8 cellular contexts compared by ENCODE assay signal in the genomic region with DNA sequence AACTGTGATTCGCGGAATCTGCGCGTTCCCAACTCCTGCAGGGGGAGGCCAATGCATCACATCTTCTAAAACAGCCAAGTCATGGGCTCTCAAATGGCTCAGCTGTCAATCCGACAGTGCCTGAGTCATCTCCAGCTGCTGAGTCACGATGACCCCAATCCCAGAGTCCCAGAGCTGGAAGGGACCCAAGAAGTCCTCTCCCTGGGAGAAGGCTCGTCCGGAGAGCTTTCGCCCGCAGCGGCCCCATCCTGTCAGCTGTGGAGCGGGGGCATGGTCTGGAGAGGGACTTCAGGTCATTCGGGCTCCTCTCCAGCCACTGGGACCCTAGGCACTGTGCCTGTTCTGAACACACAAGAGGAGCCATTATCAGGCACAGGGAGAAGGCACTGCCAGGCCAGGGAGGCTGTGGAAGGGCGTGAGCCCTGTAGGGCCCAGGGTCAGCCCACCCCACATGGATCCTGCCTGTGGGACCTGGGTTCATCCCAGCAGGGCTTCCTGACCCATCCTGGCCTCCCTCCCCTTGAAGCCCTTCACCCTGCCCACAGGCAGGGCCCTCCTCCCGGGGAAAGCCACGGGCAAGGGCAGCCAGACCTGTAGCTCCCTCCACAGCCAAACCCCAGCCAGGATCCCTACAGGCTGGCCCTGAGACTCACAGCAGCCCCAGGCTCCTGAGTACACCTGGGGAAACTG. TPM values are rescaled to one million over a fixed set of nuclear protein-coding genes. Genes with fewer than 3 reads are reported as not detected.
DNase-seq lines count a peak whose midpoint lies in the region; ATAC-seq, FAIRE-seq and TF ChIP-seq lines count a peak whose summit lies in the region.

No MANE protein-coding gene starts in this region.

- no peaks in the 10 kb centered on the region for H3K36me3 ChIP-seq in skeletal muscle satellite cell (ENCODE audit: insufficient read depth, low read length)

- intact Hi-C loops in left cardiac atrium (cut with DNase I) = loop anchor here in 1 of 2 donors (10.0 kb wide), 1 partner anchor 47 kb away; a partner anchor contains a TSS

- DNase-seq in H54 (ENCODE audit: insufficient read length, low spot score) = peak; percentile 87
- peak in 30 of 56 donors; percentile 7 to 84 (median 41) for DNase-seq in amygdala (lab: John Stamatoyannopoulos, UW)
- peak; percentile 77 for DNase-seq in left cardiac atrium
- DNase-seq in NCI-H2171 treated with DMSO at 0.1 percent for 48 hours (lab: John Stamatoyannopoulos, UW) = no peak
- DNase-seq in OCI-M2 (lab: John Stamatoyannopoulos, UW; ENCODE audit: unreplicated experiment) = no peak
- DNase-seq in NCI-H526 (lab: John Stamatoyannopoulos, UW) = no peak

- no peak for TF ChIP-seq POLR2A in H54 (IDR thresholded peaks at IDR 0.05; ENCODE audit: low read depth, low read length)

- H3K9me3 ChIP-seq in skeletal muscle satellite cell (replicated peaks; ENCODE audit: low read length) = no peaks in the 10 kb centered on the region

- H3K4me1 ChIP-seq in skeletal muscle satellite cell (ENCODE audit: control insufficient read depth, insufficient read depth, low read length) = peaks cover 31% of the 10 kb centered on the region

- peak; percentile 71 for FAIRE-seq in H54 (lab: Jason Lieb, UNC)

- no peaks in the 10 kb centered on the region for H3K27me3 ChIP-seq in skeletal muscle satellite cell (ENCODE audit: control insufficient read depth, insufficient read depth, low read length)

- peak overlapping the region; percentile 66 for H3K9ac ChIP-seq in skeletal muscle satellite cell (ENCODE audit: low read depth, low read length)

- ATAC-seq in left cardiac atrium = peak; percentile 77 to 79
- ATAC-seq in HG03521 (IDR thresholded peaks at IDR 0.05; ENCODE audit: unreplicated experiment) = no peak

- H3K4me3 ChIP-seq in skeletal muscle satellite cell (ENCODE audit: low read length) = peak overlapping the region; percentile 56

- H3K4me2 ChIP-seq in skeletal muscle satellite cell (ENCODE audit: low read length) = peak overlapping the region; percentile 67

RNA-seq across cellular contexts. Expression of a gene that starts 47.6 kb away (rescaled TPM):
- 10 to 100 TPM; 74.6 to 78.4 TPM for total RNA-seq in left cardiac atrium
- 102 and 105 TPM in 2 replicates for total RNA-seq in skeletal muscle satellite cell (2012; rRNA removed)

Comparison
In these comparisons a context has a peak if more than half of its experiments do, and no peak if none do; other contexts are left out.
1. DNase-seq: peak in H54 (single experiment), amygdala (30 of 56) and left cardiac atrium (single experiment); none in NCI-H2171 treated with DMSO at 0.1 percent for 48 hours (single experiment), OCI-M2 (single experiment) and NCI-H526 (0 of 2).